9 cellular contexts compared by ENCODE assay signal in genomic region chr5:56012281-56012963, GRCh38. TPM values are rescaled to one million over a fixed set of nuclear protein-coding genes. Genes with fewer than 3 reads are reported as not detected.
DNase-seq lines count a peak whose midpoint lies in the region; ATAC-seq, FAIRE-seq and TF ChIP-seq lines count a peak whose summit lies in the region.
"Had no signal": no experiment of that assay in that cellular context is flagged by ENCODE, and none has a peak within 500 bp of the region (broad histone marks: within the 10 kb centered on the region; RNA-seq: fewer than 3 reads in every experiment).

No MANE protein-coding gene starts in this region.

- TF ChIP-seq EP300 in suprapubic skin (IDR thresholded peaks at IDR 0.05) = no peak

- no peak for TF ChIP-seq POLR2A in suprapubic skin (IDR thresholded peaks at IDR 0.05)

- H3K27me3 Mint-ChIP-seq in activated naive CD4-positive, alpha-beta T cell treated with anti-CD3 and anti-CD28 coated beads, Interleukin-2, amount 10 ng/mL, durations not matched to agents 7 days and 5 days = no peaks in the 10 kb centered on the region

- TF ChIP-seq CTCF in mucosa of descending colon (IDR thresholded peaks at IDR 0.05) (no peak), suprapubic skin (IDR thresholded peaks at IDR 0.05) (no peak)

- H3K36me3 ChIP-seq in mucosa of descending colon (ENCODE audit: low read depth) (no peaks in the 10 kb centered on the region), suprapubic skin (no peaks in the 10 kb centered on the region)

- H3K9me3 Mint-ChIP-seq in activated naive CD4-positive, alpha-beta T cell treated with anti-CD3 and anti-CD28 coated beads, Interleukin-2, amount 10 ng/mL, durations not matched to agents 7 days and 5 days = peaks cover 7% of the 10 kb centered on the region

- H3K4me1 ChIP-seq in mucosa of descending colon (ENCODE audit: low read depth) (no peaks in the 10 kb centered on the region), suprapubic skin (no peaks in the 10 kb centered on the region)

- no peaks in the 10 kb centered on the region for H3K9me3 ChIP-seq in mucosa of descending colon
- no peaks in the 10 kb centered on the region for H3K9me3 ChIP-seq in suprapubic skin

- H3K27ac ChIP-seq in suprapubic skin = no peak overlapping the region

- peaks cover 10% of the 10 kb centered on the region for H3K36me3 Mint-ChIP-seq in activated naive CD4-positive, alpha-beta T cell treated with anti-CD3 and anti-CD28 coated beads, Interleukin-2, amount 10 ng/mL, durations not matched to agents 7 days and 5 days
- H3K36me3 Mint-ChIP-seq: IgD-negative memory B cell had no signal

- CTCF ChIA-PET in activated naive CD4-positive, alpha-beta T cell treated with anti-CD3 and anti-CD28 coated beads, Interleukin-2, amount 10 ng/mL, durations not matched to agents 7 days and 5 days (lab: Charles Lee) = interaction anchor here (0.8 to 1.6 kb wide), 6 partner anchors 10 to 188 kb away, joined by 3 to 9 read pairs (median 4); no protein-coding TSS in a partner anchor

- peaks cover 46% of the 10 kb centered on the region for H3K4me1 Mint-ChIP-seq in activated naive CD4-positive, alpha-beta T cell treated with anti-CD3 and anti-CD28 coated beads, Interleukin-2, amount 10 ng/mL, durations not matched to agents 7 days and 5 days

- H3K4me3 Mint-ChIP-seq in activated naive CD4-positive, alpha-beta T cell treated with anti-CD3 and anti-CD28 coated beads, Interleukin-2, amount 10 ng/mL, durations not matched to agents 7 days and 5 days = peak overlapping the region; percentile 22

- DNase-seq in HTR-8/SVneo (ENCODE audit: insufficient read length, low spot score) (no peak), mucosa of descending colon (peak in 1 of 3 donors; percentile 24), NCI-H446 (lab: John Stamatoyannopoulos, UW) (no peak), suprapubic skin (ENCODE audit: low spot score in 2 of 2) (no peak), GOT3 (lab: John Stamatoyannopoulos, UW) (no peak), LoVo (ENCODE audit: low spot score) (no peak)
- DNase-seq in activated naive CD4-positive, alpha-beta T cell treated with anti-CD3 and anti-CD28 coated beads, Interleukin-2, amount 10 ng/mL, durations not matched to agents 7 days and 5 days = peak; percentile 68

- ATAC-seq in GM18909 (IDR thresholded peaks at IDR 0.05; ENCODE audit: poor library complexity, unreplicated experiment) (peak; percentile 85), mucosa of descending colon (peak; percentile 54)

- whole genome bisulfite sequencing in suprapubic skin = 80% methylated on average over 5 of the region's 5 CpGs

- intact Hi-C loops in mucosa of descending colon (cut with DNase I, micrococcal nuclease) = no loop called here

- peak overlapping the region; percentile 87 for H3K27ac Mint-ChIP-seq in activated naive CD4-positive, alpha-beta T cell treated with anti-CD3 and anti-CD28 coated beads, Interleukin-2, amount 10 ng/mL, durations not matched to agents 7 days and 5 days
- H3K27ac Mint-ChIP-seq: IgD-negative memory B cell had no signal

- H3K4me3 ChIP-seq in mucosa of descending colon (no peak overlapping the region), suprapubic skin (no peak overlapping the region)

- H3K27me3 ChIP-seq in suprapubic skin = no peaks in the 10 kb centered on the region

- FAIRE-seq in HTR-8/SVneo (lab: Jason Lieb, UNC) = peak; percentile 16

RNA-seq across cellular contexts. Expression of gene IL6ST, which starts 17.7 kb away (rescaled TPM):
- total RNA-seq in mucosa of descending colon (100 to 1,000 TPM in 2 of 3 donors, 10 to 100 TPM in 1; 78.0 to 209 (median 126) TPM), suprapubic skin (100 to 1,000 TPM in 1 of 4 donors, 10 to 100 TPM in 3; 47.0 to 110 (median 87.5) TPM)
